In the genomic region with DNA sequence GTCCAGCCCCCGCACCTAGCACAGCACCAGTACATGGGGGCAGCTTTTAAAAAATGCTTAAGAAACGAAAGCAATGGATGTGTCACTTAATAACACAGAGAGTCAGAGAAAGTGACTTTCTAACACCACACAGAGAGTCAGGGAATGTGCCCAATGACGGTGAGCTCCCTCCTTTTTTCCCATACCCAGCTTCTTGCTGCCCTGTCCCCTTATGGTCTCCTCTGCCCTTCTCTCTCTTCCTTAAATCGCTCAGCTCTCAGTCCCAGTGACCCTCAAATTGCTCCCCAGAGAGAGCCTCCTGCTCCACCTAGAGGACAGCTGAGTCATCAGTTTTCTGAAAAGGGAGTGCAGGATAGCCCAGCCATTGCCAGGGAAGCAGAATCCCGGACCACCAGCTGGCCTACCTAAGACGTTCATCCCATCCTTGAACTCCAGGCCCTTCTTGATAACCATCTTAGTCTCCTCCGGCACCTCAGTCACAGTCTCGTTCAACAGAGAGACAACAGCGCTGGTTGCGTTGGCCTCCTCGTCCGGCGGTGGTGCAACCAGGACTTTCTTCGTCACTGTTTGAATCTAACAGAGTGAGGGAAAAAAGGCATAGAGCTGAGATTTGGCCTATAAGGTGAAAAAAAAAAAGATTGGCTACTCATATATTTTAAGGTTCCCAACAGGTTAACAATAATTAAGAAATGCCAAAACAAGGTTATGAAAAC, we compare ENCODE assay signal across 1 cellular context.
TF ChIP-seq lines count a peak whose summit lies in the region.

No MANE protein-coding gene starts in this region.

TF ChIP-seq in H1, 55 proteins besides CTCF, POLR2A, EP300 and RAD21 (continued from another document):
- TF ChIP-seq BACH1 (IDR thresholded peaks at IDR 0.05; ENCODE audit: low read length): 0 out of 2 replicates have a peak, but pooled peaks have one; percentile 39
- no peak for TF ChIP-seq RNF2 (IDR thresholded peaks at IDR 0.05; ENCODE audit: borderline replicate concordance, low read depth, low read length, missing control alignments, poor library complexity, severe bottlenecking)
- TF ChIP-seq YY1 (IDR thresholded peaks at IDR 0.05; ENCODE audit: low read depth, low read length): peak; percentile 56; the same call in 1 of the 2 replicates
- TF ChIP-seq CREB1 (IDR thresholded peaks at IDR 0.05): peak; percentile 56
- TF ChIP-seq MAFK (IDR thresholded peaks at IDR 0.05; ENCODE audit: low read depth, low read length): peak; percentile 98
